ENCODE assay signal across 17 cellular contexts in genomic region chr4:123547818-123548200, GRCh38.
DNase-seq lines count a peak whose midpoint lies in the region; ATAC-seq, FAIRE-seq and TF ChIP-seq lines count a peak whose summit lies in the region.
"Had no signal": no experiment of that assay in that cellular context is flagged by ENCODE, and none has a peak within 500 bp of the region (broad histone marks: within the 10 kb centered on the region; RNA-seq: fewer than 3 reads in every experiment).

No MANE protein-coding gene starts in this region.

- peak overlapping the region; percentile 62 for H2BK5ac ChIP-seq in trophoblast cell (ENCODE audit: low read depth, low read length, poor library complexity)

- BruUV-seq in HCT116 (replicated peaks; lab: Mats Ljungman, UMichigan), result no TSS peak

- no peaks in the 10 kb centered on the region for H3K27me3 ChIP-seq in HCT116 (ENCODE audit: insufficient read depth, low read length)
- no peaks in the 10 kb centered on the region for H3K27me3 ChIP-seq in body of pancreas
- no peaks in the 10 kb centered on the region for H3K27me3 ChIP-seq in keratinocyte (ENCODE audit: control insufficient read depth, extremely low read depth, insufficient read depth, low read length)
- H3K27me3 ChIP-seq in trophoblast cell (ENCODE audit: insufficient read depth, low read length), result no peaks in the 10 kb centered on the region
- H3K27me3 ChIP-seq: sigmoid colon had no signal

- DNase-seq in HCT116 (ENCODE audit: low read depth, low spot score) (no peak), body of pancreas (no peak), keratinocyte (ENCODE audit: low read depth, low spot score) (no peak), trophoblast cell (no peak), NK-92 (lab: John Stamatoyannopoulos, UW; ENCODE audit: unreplicated experiment) (no peak), NCI-H524 treated with DMSO at 0.1 percent for 48 hours (lab: John Stamatoyannopoulos, UW) (no peak)
- DNase-seq: activated naive CD8-positive, alpha-beta T cell treated with anti-CD3 and anti-CD28 coated beads, Interleukin-2, amount 50 U/mL, for 24 hours; head of caudate nucleus; KG1; NCI-H774; sigmoid colon; SK-N-SH; T1000 had no signal

- intact Hi-C loops in HCT116 (cut with micrococcal nuclease) (no loop called here), body of pancreas (cut with DNase I) (no loop called here)

- no peak overlapping the region for H4K12ac ChIP-seq in trophoblast cell (ENCODE audit: low read depth, low read length)

- POLR2A ChIA-PET in HCT116 (lab: Charles Lee), result no interaction called here

- ATAC-seq in HCT116 (no peak), body of pancreas (no peak), GM18907 (IDR thresholded peaks at IDR 0.05; ENCODE audit: unreplicated experiment) (no peak), SK-N-SH treated with all-trans-retinoic acid at 6 μM for 48 hours (no peak)
- ATAC-seq: activated naive CD8-positive, alpha-beta T cell treated with anti-CD3 and anti-CD28 coated beads, Interleukin-2, amount 50 U/mL, for 24 hours had no signal

- H3K9ac ChIP-seq in HCT116 (ENCODE audit: low read length) (no peak overlapping the region), keratinocyte (ENCODE audit: control insufficient read depth, extremely low read depth, insufficient read depth, low read length) (no peak overlapping the region), trophoblast cell (ENCODE audit: low read length) (no peak overlapping the region)
- H3K9ac ChIP-seq: SK-N-SH had no signal

- no peak overlapping the region for H3K4me3 ChIP-seq in HCT116 (replicated peaks in 1 of 2; ENCODE audit: low read depth in 1 of 2, low read length in 2 of 2)
- H3K4me3 ChIP-seq in body of pancreas, result no peak overlapping the region
- no peak overlapping the region for H3K4me3 ChIP-seq in keratinocyte (ENCODE audit: control insufficient read depth in 2 of 3, extremely low read depth in 1 of 3, insufficient read depth in 2 of 3, low read depth in 1 of 3, low read length in 3 of 3)
- H3K4me3 ChIP-seq in trophoblast cell (ENCODE audit: low read depth, low read length), result no peak overlapping the region
- H3K4me3 ChIP-seq: sigmoid colon had no signal

- no peak for TF ChIP-seq CTCF in HCT116 (IDR thresholded peaks at IDR 0.05 in 2 of 3, conservative IDR thresholded peaks at IDR 0.05 in 1 of 3; ENCODE audit: borderline replicate concordance in 1 of 3, insufficient read depth in 1 of 3, low read depth in 2 of 3, low read length in 2 of 3)
- TF ChIP-seq CTCF in body of pancreas (IDR thresholded peaks at IDR 0.05), result no peak
- no peak for TF ChIP-seq CTCF in keratinocyte (optimal IDR thresholded peaks at IDR 0.05 in 1 of 3, IDR thresholded peaks at IDR 0.05 in 1 of 3, conservative IDR thresholded peaks at IDR 0.05 in 1 of 3; ENCODE audit: extremely low read depth in 1 of 3, insufficient read depth in 2 of 3, low read length in 3 of 3)

- TF ChIP-seq POLR2A in HCT116 (IDR thresholded peaks at IDR 0.05; ENCODE audit: borderline replicate concordance, extremely low read depth, insufficient read depth, insufficient read length) (no peak), body of pancreas (IDR thresholded peaks at IDR 0.05) (no peak)

- H4K20me1 ChIP-seq in HCT116 (ENCODE audit: insufficient read depth) (no peaks in the 10 kb centered on the region), keratinocyte (ENCODE audit: control insufficient read depth, extremely low read depth, insufficient read depth, low read length) (no peaks in the 10 kb centered on the region)

- dilution Hi-C loops in keratinocyte (cut with MboI; ENCODE audit: extremely low pct_ligation_motif_present, low sequenced_read_pairs), result no loop called here

- 92 to 93% methylated on average over 3 of the region's 3 CpGs for WGBS in body of pancreas, 2 donors
- no CpG with 5 or more reads among the region's 3 CpGs for WGBS in trophoblast cell (ENCODE audit: extremely low coverage, insufficient coverage, insufficient read length)

- H3K9me3 ChIP-seq in HCT116 (ENCODE audit: control insufficient read depth in 1 of 2, insufficient read depth in 1 of 2, low read depth in 1 of 2, low read length in 2 of 2), result no peaks in the 10 kb centered on the region
- H3K9me3 ChIP-seq in body of pancreas, result no peaks in the 10 kb centered on the region
- no peaks in the 10 kb centered on the region for H3K9me3 ChIP-seq in keratinocyte (ENCODE audit: control insufficient read depth, low read depth, low read length)
- H3K9me3 ChIP-seq in trophoblast cell (ENCODE audit: insufficient read depth, low read depth, low read length), result no peaks in the 10 kb centered on the region
- H3K9me3 ChIP-seq: sigmoid colon, SK-N-SH had no signal

- H3K9me2 ChIP-seq in HCT116 (ENCODE audit: insufficient read depth), result no peaks in the 10 kb centered on the region
- H3K9me2 ChIP-seq: SK-N-SH had no signal

- H4K8ac ChIP-seq in trophoblast cell (ENCODE audit: low read depth, low read length), result peak overlapping the region; percentile 41

- peaks cover 3 to 11% of the 10 kb centered on the region in 2 experiments; a peak in 2 of 4 replicates for H3K4me1 ChIP-seq in HCT116 (ENCODE audit: control insufficient read depth in 1 of 2, insufficient read depth in 2 of 2, low read length in 2 of 2)
- peaks cover 32% of the 10 kb centered on the region for H3K4me1 ChIP-seq in body of pancreas
- H3K4me1 ChIP-seq in keratinocyte (ENCODE audit: control insufficient read depth, extremely low read depth, insufficient read depth, low read length), result peaks cover 31% of the 10 kb centered on the region
- H3K4me1 ChIP-seq in trophoblast cell (ENCODE audit: control insufficient read depth in 1 of 2, insufficient read depth in 2 of 2, low read length in 2 of 2), result peaks cover 7 to 22% of the 10 kb centered on the region in 2 experiments
- H3K4me1 ChIP-seq: sigmoid colon had no signal

- H3K4ac ChIP-seq in trophoblast cell (ENCODE audit: low read depth, low read length), result no peak overlapping the region

- no peaks in the 10 kb centered on the region for H3K9me1 ChIP-seq in keratinocyte (ENCODE audit: control insufficient read depth, extremely low read depth, insufficient read depth, low read length)

- H3K18ac ChIP-seq in trophoblast cell (ENCODE audit: low read length), result no peak overlapping the region

- no peaks in the 10 kb centered on the region for H3K36me3 ChIP-seq in HCT116 (ENCODE audit: control insufficient read depth in 1 of 2, insufficient read depth in 2 of 2, low read length in 2 of 2)
- no peaks in the 10 kb centered on the region for H3K36me3 ChIP-seq in body of pancreas (replicated peaks in 1 of 2; ENCODE audit: insufficient read depth in 1 of 2, low read depth in 2 of 2)
- no peaks in the 10 kb centered on the region for H3K36me3 ChIP-seq in keratinocyte (ENCODE audit: control insufficient read depth in 2 of 2, extremely low read depth in 1 of 2, insufficient read depth in 2 of 2, low read length in 2 of 2)
- H3K36me3 ChIP-seq in trophoblast cell (ENCODE audit: control insufficient read depth in 1 of 2, insufficient read depth in 2 of 2, low read length in 2 of 2), result no peaks in the 10 kb centered on the region
- H3K36me3 ChIP-seq: sigmoid colon had no signal

- H2AFZ ChIP-seq in HCT116 (ENCODE audit: low read depth, low read length, poor library complexity, severe bottlenecking) (peak overlapping the region; percentile 6), keratinocyte (ENCODE audit: control insufficient read depth, low read length) (peak overlapping the region; percentile 94), trophoblast cell (ENCODE audit: insufficient read depth, low read length, poor library complexity) (peak overlapping the region; percentile 42)

- CTCF ChIA-PET in HCT116 (lab: Charles Lee), result no interaction called here

- no peaks in the 10 kb centered on the region for H3K79me2 ChIP-seq in HCT116 (ENCODE audit: insufficient read depth, low read length)
- no peaks in the 10 kb centered on the region for H3K79me2 ChIP-seq in keratinocyte (ENCODE audit: control insufficient read depth, insufficient read depth, low read length)
- H3K79me2 ChIP-seq in trophoblast cell (ENCODE audit: control insufficient read depth, insufficient read depth, low read length, poor library complexity), result peaks cover 2% of the 10 kb centered on the region

- H2BK12ac ChIP-seq in trophoblast cell (ENCODE audit: low read length), result no peak overlapping the region

- no peak overlapping the region for H3K14ac ChIP-seq in trophoblast cell (ENCODE audit: low read length)

- H3K23ac ChIP-seq in trophoblast cell (ENCODE audit: low read length), result no peak overlapping the region

- peak overlapping the region; percentile 59 for H2BK120ac ChIP-seq in trophoblast cell (ENCODE audit: insufficient read depth, low read length, poor library complexity)

- H3K27ac ChIP-seq in HCT116 (ENCODE audit: low read depth, low read length) (no peak overlapping the region), body of pancreas (peak overlapping the region; percentile 76 to 84 (median 82)), keratinocyte (ENCODE audit: control insufficient read depth, insufficient read depth, low read length) (peak overlapping the region; percentile 42), trophoblast cell (ENCODE audit: low read depth, low read length) (peak overlapping the region; percentile 60)
- H3K27ac ChIP-seq: sigmoid colon had no signal

- no peak for FAIRE-seq in keratinocyte (lab: Jason Lieb, UNC)
- FAIRE-seq: GM19239, RCC 7860 had no signal

- peak overlapping the region; percentile 60 for H4K91ac ChIP-seq in trophoblast cell (ENCODE audit: low read depth, low read length)

- no peak overlapping the region for H2AK5ac ChIP-seq in trophoblast cell (ENCODE audit: low read length)

- no peak for TF ChIP-seq RAD21 in HCT116 (IDR thresholded peaks at IDR 0.05; ENCODE audit: low read depth)

- peaks cover 11% of the 10 kb centered on the region for H3K79me1 ChIP-seq in trophoblast cell (ENCODE audit: low read length)

- RAD21 ChIA-PET in HCT116 (lab: Charles Lee; ENCODE audit: low non-redundant PET in 1 of 2, low total read pairs in 2 of 2, uncharacterized antibody in 2 of 2, unreplicated experiment in 2 of 2), result no interaction called here

- H3K4me2 ChIP-seq in HCT116 (ENCODE audit: low read length), result no peak overlapping the region
- H3K4me2 ChIP-seq in keratinocyte (ENCODE audit: control insufficient read depth, extremely low read depth, insufficient read depth, low read depth, low read length), result peak overlapping the region; percentile 90
- peak overlapping the region; percentile 66 for H3K4me2 ChIP-seq in trophoblast cell (ENCODE audit: low read length)
- H3K4me2 ChIP-seq: SK-N-SH had no signal

TF ChIP-seq in HCT116, 20 proteins besides CTCF, POLR2A, EP300 and RAD21 (continues in another document):
- TF ChIP-seq ATF3 (IDR thresholded peaks at IDR 0.05) (no peak), CEBPB (IDR thresholded peaks at IDR 0.05; ENCODE audit: low read depth) (no peak)

Comparison
In these comparisons a context has a peak if more than half of its experiments do, and no peak if none do; other contexts are left out.
1. H2AFZ ChIP-seq: peak in every context shown above with its lines; median percentile 94 in keratinocyte; 42 in trophoblast cell; 6 in HCT116.